15 cellular contexts compared by ENCODE assay signal in the genomic region with DNA sequence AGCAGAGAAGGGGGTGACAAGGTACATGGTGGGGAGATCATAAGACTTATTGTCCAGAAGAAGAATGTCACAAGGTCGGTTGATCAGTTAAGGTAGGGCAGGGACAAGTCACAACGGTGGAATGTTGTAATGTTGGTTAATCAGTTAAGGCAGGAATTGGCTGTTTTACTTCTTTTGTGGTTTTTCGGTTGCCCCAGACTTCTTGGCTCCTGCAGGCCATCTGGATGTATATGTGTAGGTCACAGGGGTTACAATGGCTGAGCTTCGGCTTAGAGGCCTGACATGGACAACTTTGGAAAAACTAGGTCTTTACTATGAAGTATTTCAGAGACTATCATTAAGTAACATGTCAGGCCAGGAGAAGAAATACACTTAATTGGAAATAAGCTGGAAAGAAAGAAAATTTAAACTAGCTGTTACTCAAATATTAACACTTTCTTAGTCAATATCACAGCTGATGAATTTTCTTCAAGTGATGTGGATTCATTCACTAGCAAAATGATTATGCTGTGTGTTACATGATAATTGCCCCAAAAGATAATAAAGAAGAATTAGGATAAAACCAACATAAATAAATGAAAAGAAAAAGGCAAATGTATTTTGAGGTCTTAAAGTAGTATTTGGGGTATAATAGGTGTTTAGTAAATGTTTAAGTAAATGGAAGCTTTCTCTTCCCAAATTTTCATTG. TPM values are rescaled to one million over a fixed set of nuclear protein-coding genes. Genes with fewer than 3 reads are reported as not detected.
DNase-seq lines count a peak whose midpoint lies in the region; ATAC-seq and TF ChIP-seq lines count a peak whose summit lies in the region.
"Had no signal": no experiment of that assay in that cellular context is flagged by ENCODE, and none has a peak within 500 bp of the region (broad histone marks: within the 10 kb centered on the region; RNA-seq: fewer than 3 reads in every experiment).

No MANE protein-coding gene starts in this region.

- H3K27me3 Mint-ChIP-seq in HFFc6 (ENCODE audit: insufficient read depth) = no peaks in the 10 kb centered on the region; the same call in 1 of the 2 replicates
- peaks cover 0 to 1% of the 10 kb centered on the region in 2 donors for H3K27me3 Mint-ChIP-seq in CD4-positive, alpha-beta memory T cell
- H3K27me3 Mint-ChIP-seq in T-helper 2 cell treated with Interferon-gamma antibody and Interleukin-4, amounts not matched to agents 5 μg/mL and 100 μg/mL, for 36 hours (ENCODE audit: low read depth) = no peaks in the 10 kb centered on the region
- H3K27me3 Mint-ChIP-seq: activated T-helper 17 cell treated with anti-CD3 and anti-CD28 coated beads, Interleukin-2, amount 50 U/mL, for 72 hours had no signal

- in situ Hi-C loops in ACHN (cut with HindIII; ENCODE audit: low pct_ligation_motif_present, low pct_unique_long_range_greater_than_20kb, low sequenced_read_pairs) = no loop called here

- no peak overlapping the region for H3K27ac ChIP-seq in CD4-positive, alpha-beta memory T cell (ENCODE audit: low read depth, low read length)
- H3K27ac ChIP-seq: foreskin keratinocyte, testis had no signal

- H3K27ac Mint-ChIP-seq in HFFc6 = peak overlapping the region; percentile 63
- no peak overlapping the region for H3K27ac Mint-ChIP-seq in CD4-positive, alpha-beta memory T cell
- no peak overlapping the region for H3K27ac Mint-ChIP-seq in T-helper 2 cell treated with Interferon-gamma antibody and Interleukin-4, amounts not matched to agents 5 μg/mL and 100 μg/mL, for 36 hours
- H3K27ac Mint-ChIP-seq: activated T-helper 17 cell treated with anti-CD3 and anti-CD28 coated beads, Interleukin-2, amount 50 U/mL, for 72 hours; immature natural killer cell had no signal

- DNase-seq in ACHN (peak; percentile 41), HFFc6 (peak; percentile 45), RPMI7951 (ENCODE audit: low read depth) (peak; percentile 76), fibroblast of villous mesenchyme (ENCODE audit: low read depth) (peak; percentile 46), NCI-H345 treated with DMSO at 0.1 percent for 48 hours (lab: John Stamatoyannopoulos, UW; ENCODE audit: unreplicated experiment) (no peak)
- no peak for DNase-seq in CD4-positive, alpha-beta memory T cell
- DNase-seq in T-helper 2 cell treated with Interferon-gamma antibody and Interleukin-4, amounts not matched to agents 5 μg/mL and 100 μg/mL, for 36 hours (ENCODE audit: low spot score) = no peak
- DNase-seq: activated CD4-positive, alpha-beta T cell treated with anti-CD3 and anti-CD28 coated beads, Interleukin-2, amount 50 U/mL, for 48 hours; immature natural killer cell; stimulated activated CD4-positive, alpha-beta T cell treated with anti-CD3 and anti-CD28 coated beads, Interleukin-15, amount 100 ng/mL, for 24 hours; T-helper 1 cell; testis had no signal

- H3K27me3 ChIP-seq in CD4-positive, alpha-beta memory T cell (ENCODE audit: insufficient read depth, low read length) = no peaks in the 10 kb centered on the region
- H3K27me3 ChIP-seq: foreskin keratinocyte, testis had no signal

- no peak for ATAC-seq in HG02759 (IDR thresholded peaks at IDR 0.05; ENCODE audit: unreplicated experiment)
- ATAC-seq: activated T-helper 17 cell treated with anti-CD3 and anti-CD28 coated beads, Interleukin-2, amount 50 U/mL, for 72 hours; foreskin keratinocyte had no signal

- H3K9me3 Mint-ChIP-seq in HFFc6 = no peaks in the 10 kb centered on the region
- H3K9me3 Mint-ChIP-seq in CD4-positive, alpha-beta memory T cell = no peaks in the 10 kb centered on the region
- no peaks in the 10 kb centered on the region for H3K9me3 Mint-ChIP-seq in T-helper 2 cell treated with Interferon-gamma antibody and Interleukin-4, amounts not matched to agents 5 μg/mL and 100 μg/mL, for 36 hours
- H3K9me3 Mint-ChIP-seq: activated T-helper 17 cell treated with anti-CD3 and anti-CD28 coated beads, Interleukin-2, amount 50 U/mL, for 72 hours; immature natural killer cell had no signal

- H3K36me3 ChIP-seq in CD4-positive, alpha-beta memory T cell (ENCODE audit: insufficient read depth, low read length) = no peaks in the 10 kb centered on the region

- POLR2A ChIA-PET in CD4-positive, alpha-beta memory T cell (lab: Charles Lee; ENCODE audit: partially characterized antibody) = no interaction called here

- H3K4me3 ChIP-seq in fibroblast of villous mesenchyme (ENCODE audit: low read depth, low read length) = no peak overlapping the region
- no peak overlapping the region for H3K4me3 ChIP-seq in CD4-positive, alpha-beta memory T cell (ENCODE audit: low read length in 2 of 2)
- H3K4me3 ChIP-seq: testis had no signal

- CTCF ChIA-PET in CD4-positive, alpha-beta memory T cell (lab: Charles Lee; ENCODE audit: partially characterized antibody) = interaction anchor here (0.5 to 1.2 kb wide), 2 partner anchors 9 to 13 kb away, joined by 3 read pairs; no protein-coding TSS in a partner anchor

- peaks cover 10% of the 10 kb centered on the region for H3K36me3 Mint-ChIP-seq in HFFc6 (ENCODE audit: low read depth)
- H3K36me3 Mint-ChIP-seq in CD4-positive, alpha-beta memory T cell = peaks cover 0 to 6% of the 10 kb centered on the region in 2 donors
- H3K36me3 Mint-ChIP-seq in T-helper 2 cell treated with Interferon-gamma antibody and Interleukin-4, amounts not matched to agents 5 μg/mL and 100 μg/mL, for 36 hours (ENCODE audit: low read depth) = no peaks in the 10 kb centered on the region

- peak overlapping the region; percentile 44; the same call in 1 of the 2 replicates for H3K4me3 Mint-ChIP-seq in HFFc6
- no peak overlapping the region for H3K4me3 Mint-ChIP-seq in CD4-positive, alpha-beta memory T cell
- H3K4me3 Mint-ChIP-seq in T-helper 2 cell treated with Interferon-gamma antibody and Interleukin-4, amounts not matched to agents 5 μg/mL and 100 μg/mL, for 36 hours = no peak overlapping the region
- H3K4me3 Mint-ChIP-seq: activated T-helper 17 cell treated with anti-CD3 and anti-CD28 coated beads, Interleukin-2, amount 50 U/mL, for 72 hours; immature natural killer cell had no signal

- peaks cover 8% of the 10 kb centered on the region for H3K4me1 ChIP-seq in CD4-positive, alpha-beta memory T cell (ENCODE audit: insufficient read depth, low read length)

- intact Hi-C loops in CD4-positive, alpha-beta memory T cell (cut with micrococcal nuclease) = loop anchor here (10.0 kb wide), 1 partner anchor 360 kb away; no protein-coding TSS in a partner anchor

- peaks cover 67% of the 10 kb centered on the region for H3K4me1 Mint-ChIP-seq in HFFc6 (ENCODE audit: low read depth)
- peaks cover 10 to 19% (median 16%) of the 10 kb centered on the region in 4 donors for H3K4me1 Mint-ChIP-seq in CD4-positive, alpha-beta memory T cell
- peaks cover 11% of the 10 kb centered on the region for H3K4me1 Mint-ChIP-seq in T-helper 2 cell treated with Interferon-gamma antibody and Interleukin-4, amounts not matched to agents 5 μg/mL and 100 μg/mL, for 36 hours (ENCODE audit: low read depth)

- TF ChIP-seq CTCF in HFFc6 (IDR thresholded peaks at IDR 0.05) = no peak
- no peak for TF ChIP-seq CTCF in fibroblast of villous mesenchyme (IDR thresholded peaks at IDR 0.05; ENCODE audit: insufficient read depth, low read depth, low read length)

- no peaks in the 10 kb centered on the region for H3K9me3 ChIP-seq in CD4-positive, alpha-beta memory T cell (ENCODE audit: control insufficient read depth in 1 of 2, low read length in 2 of 2)
- H3K9me3 ChIP-seq: testis had no signal

RNA-seq across cellular contexts. Expression of gene AIG1, which starts 4.5 kb away (rescaled TPM):
- total RNA-seq in HFFc6 (2021; fragmentation: NEBNext Ultra II Directional; extraction: Animal tissue kit (Norgen Biotek cat#: 25700)) = 10 to 100 TPM; 50.7 to 70.5 (median 52.5) TPM
- 112 and 115 TPM in 2 replicates for total RNA-seq in RPMI7951 (2014; rRNA removed; shearing (Covaris generic))
- total RNA-seq in fibroblast of villous mesenchyme = 26.7 and 44.9 TPM in 2 replicates
- total RNA-seq in CD4-positive, alpha-beta memory T cell = 10 to 100 TPM in 1 of 2 experiments, 1 to 10 TPM in 1; 9.6 to 10.2 TPM
- 10 to 100 TPM; 20.3 to 21.5 TPM for polyA plus RNA-seq in CD4-positive, alpha-beta memory T cell

Comparison
In these comparisons a context has a peak if more than half of its experiments do, and no peak if none do; other contexts are left out.
1. DNase-seq: peak in ACHN (single experiment), HFFc6 (single experiment), RPMI7951 (single experiment) and fibroblast of villous mesenchyme (single experiment); none in CD4-positive, alpha-beta memory T cell (0 of 5), T-helper 2 cell treated with Interferon-gamma antibody and Interleukin-4, amounts not matched to agents 5 μg/mL and 100 μg/mL, for 36 hours (single experiment) and NCI-H345 treated with DMSO at 0.1 percent for 48 hours (single experiment).